10 cellular contexts compared by ENCODE assay signal in the genomic region with DNA sequence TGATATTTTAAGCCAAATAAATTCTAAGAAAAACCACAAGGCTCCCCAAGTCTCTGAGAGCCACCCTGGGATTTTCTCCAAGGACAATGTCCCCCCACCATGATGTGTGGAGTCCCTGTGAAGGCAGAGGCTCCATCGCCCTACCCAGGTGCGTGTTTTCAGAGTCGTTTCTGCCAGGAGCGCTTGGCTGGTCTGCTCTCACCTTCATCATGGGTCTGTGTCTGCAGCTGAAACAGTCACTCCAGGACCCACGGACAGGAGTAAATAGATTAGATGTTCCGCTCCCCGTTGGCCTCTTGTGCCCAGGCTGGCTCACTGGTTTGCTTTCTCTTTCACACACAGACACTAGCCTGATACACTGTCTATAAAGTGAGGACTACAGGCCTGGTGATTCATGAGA.
DNase-seq lines count a peak whose midpoint lies in the region; ATAC-seq and TF ChIP-seq lines count a peak whose summit lies in the region.
"Had no signal": no experiment of that assay in that cellular context is flagged by ENCODE, and none has a peak within 500 bp of the region (broad histone marks: within the 10 kb centered on the region; RNA-seq: fewer than 3 reads in every experiment).

No MANE protein-coding gene starts in this region.

- H3K4me3 ChIP-seq in CD4-positive, alpha-beta memory T cell (ENCODE audit: low read length in 2 of 2): peak overlapping the region; percentile 17 to 26
- H3K4me3 ChIP-seq: SJSA1 had no signal

- no peaks in the 10 kb centered on the region for H3K27me3 ChIP-seq in CD4-positive, alpha-beta memory T cell (ENCODE audit: insufficient read depth, low read length)
- H3K27me3 ChIP-seq: SJSA1 had no signal

- H3K36me3 ChIP-seq in CD4-positive, alpha-beta memory T cell (ENCODE audit: insufficient read depth, low read length): no peaks in the 10 kb centered on the region
- peaks cover 87% of the 10 kb centered on the region for H3K36me3 ChIP-seq in KOPT-K1 (ENCODE audit: insufficient read depth, low read length)
- H3K36me3 ChIP-seq: SJSA1 had no signal

- peaks cover 48 to 68% (median 62%) of the 10 kb centered on the region in 4 donors for H3K4me1 Mint-ChIP-seq in CD4-positive, alpha-beta memory T cell
- peaks cover 46% of the 10 kb centered on the region for H3K4me1 Mint-ChIP-seq in activated T-helper 17 cell treated with anti-CD3 and anti-CD28 coated beads, Interleukin-2, amount 50 U/mL, for 72 hours
- H3K4me1 Mint-ChIP-seq in endothelial cell (ENCODE audit: unreplicated experiment): peaks cover 2% of the 10 kb centered on the region
- peaks cover 4% of the 10 kb centered on the region for H3K4me1 Mint-ChIP-seq in progenitor cell of endocrine pancreas (ENCODE audit: low read depth)

- CTCF ChIA-PET in CD4-positive, alpha-beta memory T cell (lab: Charles Lee; ENCODE audit: partially characterized antibody): interaction anchor here (0.7 kb wide), 1 partner anchor 273 kb away, joined by 3 read pairs; no protein-coding TSS in a partner anchor

- POLR2A ChIA-PET in CD4-positive, alpha-beta memory T cell (lab: Charles Lee; ENCODE audit: partially characterized antibody): interaction anchor here (0.9 to 1.3 kb wide), 3 partner anchors 9 to 79 kb away, joined by 3 read pairs; no protein-coding TSS in a partner anchor

- no peaks in the 10 kb centered on the region for H3K9me3 ChIP-seq in CD4-positive, alpha-beta memory T cell (ENCODE audit: control insufficient read depth in 1 of 2, low read length in 2 of 2)
- H3K9me3 ChIP-seq in KOPT-K1 (ENCODE audit: insufficient read depth, low read length, poor library complexity, severe bottlenecking): peaks cover 6% of the 10 kb centered on the region
- H3K9me3 ChIP-seq: SJSA1 had no signal

- peaks cover 0 to 4% (median 0%) of the 10 kb centered on the region in 8 donors for H3K9me3 Mint-ChIP-seq in CD4-positive, alpha-beta memory T cell
- H3K9me3 Mint-ChIP-seq in activated T-helper 17 cell treated with anti-CD3 and anti-CD28 coated beads, Interleukin-2, amount 50 U/mL, for 72 hours: no peaks in the 10 kb centered on the region
- H3K9me3 Mint-ChIP-seq in endothelial cell (ENCODE audit: unreplicated experiment): peaks cover 4% of the 10 kb centered on the region
- peaks cover 16% of the 10 kb centered on the region for H3K9me3 Mint-ChIP-seq in progenitor cell of endocrine pancreas (ENCODE audit: low read depth)

- TF ChIP-seq CTCF in endothelial cell (IDR thresholded peaks at IDR 0.05; ENCODE audit: unreplicated experiment) (no peak), progenitor cell of endocrine pancreas (IDR thresholded peaks at IDR 0.05; ENCODE audit: unreplicated experiment) (no peak)

- H3K27ac ChIP-seq in CD4-positive, alpha-beta memory T cell (ENCODE audit: low read depth, low read length): peak overlapping the region; percentile 43
- H3K27ac ChIP-seq in KOPT-K1 (ENCODE audit: low read depth, low read length, poor library complexity, severe bottlenecking): peak overlapping the region; percentile 34
- H3K27ac ChIP-seq: SJSA1 had no signal

- H3K36me3 Mint-ChIP-seq in CD4-positive, alpha-beta memory T cell: peaks cover 43 to 49% of the 10 kb centered on the region in 2 donors
- H3K36me3 Mint-ChIP-seq in activated T-helper 17 cell treated with anti-CD3 and anti-CD28 coated beads, Interleukin-2, amount 50 U/mL, for 72 hours (ENCODE audit: low read depth): peaks cover 67% of the 10 kb centered on the region
- H3K36me3 Mint-ChIP-seq in endothelial cell (ENCODE audit: low read depth, unreplicated experiment) (peaks cover 43% of the 10 kb centered on the region), progenitor cell of endocrine pancreas (ENCODE audit: insufficient read depth) (peaks cover 38% of the 10 kb centered on the region)

- H3K4me1 ChIP-seq in CD4-positive, alpha-beta memory T cell (ENCODE audit: insufficient read depth, low read length): peaks cover 56% of the 10 kb centered on the region
- H3K4me1 ChIP-seq: SJSA1 had no signal

- peak; percentile 92 for ATAC-seq in activated T-helper 17 cell treated with anti-CD3 and anti-CD28 coated beads, Interleukin-2, amount 50 U/mL, for 72 hours (replicated peaks)

- intact Hi-C loops in CD4-positive, alpha-beta memory T cell (cut with micrococcal nuclease): loop anchor here (2.0 to 5.0 kb wide), 2 partner anchors 73 to 214 kb away; no protein-coding TSS in a partner anchor

- peak overlapping the region; percentile 78 to 93 (median 83) for H3K4me3 Mint-ChIP-seq in CD4-positive, alpha-beta memory T cell
- H3K4me3 Mint-ChIP-seq in activated T-helper 17 cell treated with anti-CD3 and anti-CD28 coated beads, Interleukin-2, amount 50 U/mL, for 72 hours: peak overlapping the region; percentile 66
- H3K4me3 Mint-ChIP-seq in endothelial cell (ENCODE audit: unreplicated experiment) (no peak overlapping the region), progenitor cell of endocrine pancreas (ENCODE audit: low read depth) (no peak overlapping the region)

- DNase-seq in CD4-positive, alpha-beta memory T cell: no peak
- DNase-seq in stimulated activated CD4-positive, alpha-beta T cell treated with anti-CD3 and anti-CD28 coated beads, Interleukin-15, amount 100 ng/mL, for 48 hours (ENCODE audit: low read depth in 2 of 2): peak; percentile 22 to 24
- DNase-seq in foreskin melanocyte: no peak
- DNase-seq in endothelial cell (ENCODE audit: low spot score): no peak
- no peak for DNase-seq in progenitor cell of endocrine pancreas (ENCODE audit: low spot score, unreplicated experiment)
- DNase-seq in iPS-NIHi7 (ENCODE audit: extremely low spot score): no peak
- DNase-seq: NCI-H446 had no signal

- peak overlapping the region; percentile 81 to 96 (median 92) for H3K27ac Mint-ChIP-seq in CD4-positive, alpha-beta memory T cell
- H3K27ac Mint-ChIP-seq in activated T-helper 17 cell treated with anti-CD3 and anti-CD28 coated beads, Interleukin-2, amount 50 U/mL, for 72 hours: peak overlapping the region; percentile 73
- H3K27ac Mint-ChIP-seq in endothelial cell (ENCODE audit: unreplicated experiment) (no peak overlapping the region), progenitor cell of endocrine pancreas (no peak overlapping the region)

- H3K27me3 Mint-ChIP-seq in CD4-positive, alpha-beta memory T cell: no peaks in the 10 kb centered on the region
- H3K27me3 Mint-ChIP-seq in activated T-helper 17 cell treated with anti-CD3 and anti-CD28 coated beads, Interleukin-2, amount 50 U/mL, for 72 hours: no peaks in the 10 kb centered on the region
- H3K27me3 Mint-ChIP-seq in endothelial cell (ENCODE audit: unreplicated experiment) (peaks cover 8% of the 10 kb centered on the region), progenitor cell of endocrine pancreas (peaks cover 2% of the 10 kb centered on the region)

Comparison
In these comparisons a context has a peak if more than half of its experiments do, and no peak if none do; other contexts are left out.
1. DNase-seq: peak in stimulated activated CD4-positive, alpha-beta T cell treated with anti-CD3 and anti-CD28 coated beads, Interleukin-15, amount 100 ng/mL, for 48 hours (2 of 2); none in CD4-positive, alpha-beta memory T cell (0 of 5), foreskin melanocyte (single experiment), endothelial cell (single experiment), progenitor cell of endocrine pancreas (single experiment) and iPS-NIHi7 (single experiment).
2. H3K27ac Mint-ChIP-seq: peak in CD4-positive, alpha-beta memory T cell (7 of 7) and activated T-helper 17 cell treated with anti-CD3 and anti-CD28 coated beads, Interleukin-2, amount 50 U/mL, for 72 hours (single experiment); none in endothelial cell (single experiment) and progenitor cell of endocrine pancreas (single experiment).
3. H3K4me3 Mint-ChIP-seq: peak in CD4-positive, alpha-beta memory T cell (8 of 8) and activated T-helper 17 cell treated with anti-CD3 and anti-CD28 coated beads, Interleukin-2, amount 50 U/mL, for 72 hours (single experiment); none in endothelial cell (single experiment) and progenitor cell of endocrine pancreas (single experiment).